Comparison of ENCODE assay signal across 8 cellular contexts in the genomic region with DNA sequence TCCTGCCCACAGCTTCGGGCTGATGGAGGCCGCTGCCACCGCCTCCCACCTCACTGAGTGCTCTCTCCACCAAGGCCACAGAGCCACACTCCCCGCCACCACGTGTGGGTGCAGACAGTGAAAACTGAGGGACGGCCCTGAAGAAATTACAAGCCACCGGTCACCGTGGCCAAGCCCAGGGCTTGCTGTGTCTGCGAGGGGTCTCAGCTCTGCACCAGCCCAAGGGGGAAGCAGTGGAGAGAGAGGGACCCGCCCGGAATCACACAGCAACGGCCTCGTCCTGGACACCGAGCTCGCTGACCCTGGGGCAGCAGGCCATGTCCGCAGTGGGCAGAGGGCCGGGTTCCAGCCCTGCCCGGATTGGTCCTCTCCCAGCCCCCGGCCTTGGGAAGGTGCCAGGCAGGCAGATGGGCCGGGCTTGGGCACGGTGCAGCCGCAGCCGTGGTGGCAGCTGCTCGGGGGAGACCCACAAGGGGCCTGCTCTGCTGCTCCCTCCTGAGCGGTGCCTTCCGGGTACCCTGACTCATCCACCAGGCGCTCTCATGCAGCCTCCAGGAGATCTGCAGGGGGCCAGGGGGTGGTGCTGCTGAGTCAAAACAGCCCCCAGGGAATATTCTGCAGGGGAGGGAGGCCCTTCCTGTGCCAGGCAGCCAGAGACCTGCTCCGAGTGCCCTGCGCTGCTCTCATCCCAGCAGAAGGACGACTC. TPM values are rescaled to one million over a fixed set of nuclear protein-coding genes. Genes with fewer than 3 reads are reported as not detected.
DNase-seq lines count a peak whose midpoint lies in the region; ATAC-seq and TF ChIP-seq lines count a peak whose summit lies in the region.

No MANE protein-coding gene starts in this region.

- WGBS in right cardiac atrium: 54% methylated on average over 30 of the region's 30 CpGs

- peaks cover 3% of the 10 kb centered on the region for H3K9me3 Mint-ChIP-seq in activated CD4-positive, alpha-beta memory T cell treated with anti-CD3 and anti-CD28 coated beads, Interleukin-2, amount 10 ng/mL, durations not matched to agents 7 days and 5 days
- no peaks in the 10 kb centered on the region for H3K9me3 Mint-ChIP-seq in type B pancreatic cell
- H3K9me3 Mint-ChIP-seq in T-helper 2 cell treated with Interferon-gamma antibody and Interleukin-4, amounts not matched to agents 5 μg/mL and 100 μg/mL, for 36 hours: no peaks in the 10 kb centered on the region

- H3K27ac ChIP-seq in right cardiac atrium (ENCODE audit: low read length): no peak overlapping the region

- CTCF ChIA-PET in activated CD4-positive, alpha-beta memory T cell treated with anti-CD3 and anti-CD28 coated beads, Interleukin-2, amount 10 ng/mL, durations not matched to agents 7 days and 5 days (lab: Charles Lee): no interaction called here

- peak; percentile 97 for DNase-seq in ACHN
- DNase-seq in MV-4-11 (lab: John Stamatoyannopoulos, UW): peak; percentile 31
- DNase-seq in activated CD4-positive, alpha-beta memory T cell treated with anti-CD3 and anti-CD28 coated beads, Interleukin-2, amount 10 ng/mL, durations not matched to agents 7 days and 5 days: peak; percentile 20
- DNase-seq in right cardiac atrium: peak in 2 of 3 donors; percentile 65 to 79
- no peak for DNase-seq in type B pancreatic cell (ENCODE audit: extremely low spot score, unreplicated experiment)
- DNase-seq in T-helper 2 cell treated with Interferon-gamma antibody and Interleukin-4, amounts not matched to agents 5 μg/mL and 100 μg/mL, for 36 hours (ENCODE audit: low spot score): no peak
- DNase-seq in globus pallidus (ENCODE audit: low spot score): no peak

- in situ Hi-C loops in ACHN (cut with HindIII; ENCODE audit: low pct_ligation_motif_present, low pct_unique_long_range_greater_than_20kb, low sequenced_read_pairs): no loop called here

- H3K4me1 ChIP-seq in right cardiac atrium (ENCODE audit: control insufficient read depth, insufficient read depth, low read length): peaks cover 3% of the 10 kb centered on the region

- TF ChIP-seq CTCF in GM12872 (IDR thresholded peaks at IDR 0.05; ENCODE audit: insufficient read depth, low read depth, low read length) (peak; percentile 56), type B pancreatic cell (conservative IDR thresholded peaks at IDR 0.05) (peak; percentile 39)

- peak; percentile 20 to 40 for ATAC-seq in right cardiac atrium

- no peaks in the 10 kb centered on the region for H3K27me3 ChIP-seq in right cardiac atrium (ENCODE audit: control insufficient read depth, insufficient read depth)

- H3K27ac Mint-ChIP-seq in activated CD4-positive, alpha-beta memory T cell treated with anti-CD3 and anti-CD28 coated beads, Interleukin-2, amount 10 ng/mL, durations not matched to agents 7 days and 5 days: no peak overlapping the region
- no peak overlapping the region for H3K27ac Mint-ChIP-seq in type B pancreatic cell
- no peak overlapping the region for H3K27ac Mint-ChIP-seq in T-helper 2 cell treated with Interferon-gamma antibody and Interleukin-4, amounts not matched to agents 5 μg/mL and 100 μg/mL, for 36 hours

- no peaks in the 10 kb centered on the region for H3K36me3 Mint-ChIP-seq in activated CD4-positive, alpha-beta memory T cell treated with anti-CD3 and anti-CD28 coated beads, Interleukin-2, amount 10 ng/mL, durations not matched to agents 7 days and 5 days (ENCODE audit: low read depth)
- H3K36me3 Mint-ChIP-seq in type B pancreatic cell: no peaks in the 10 kb centered on the region
- no peaks in the 10 kb centered on the region for H3K36me3 Mint-ChIP-seq in T-helper 2 cell treated with Interferon-gamma antibody and Interleukin-4, amounts not matched to agents 5 μg/mL and 100 μg/mL, for 36 hours (ENCODE audit: low read depth)

- H3K4me3 ChIP-seq in right cardiac atrium (ENCODE audit: low read length): no peak overlapping the region

- POLR2A ChIA-PET in activated CD4-positive, alpha-beta memory T cell treated with anti-CD3 and anti-CD28 coated beads, Interleukin-2, amount 10 ng/mL, durations not matched to agents 7 days and 5 days (lab: Charles Lee): no interaction called here

- H3K4me1 Mint-ChIP-seq in activated CD4-positive, alpha-beta memory T cell treated with anti-CD3 and anti-CD28 coated beads, Interleukin-2, amount 10 ng/mL, durations not matched to agents 7 days and 5 days: peaks cover 4% of the 10 kb centered on the region
- H3K4me1 Mint-ChIP-seq in type B pancreatic cell (ENCODE audit: unreplicated experiment): peaks cover 20% of the 10 kb centered on the region
- peaks cover 2% of the 10 kb centered on the region for H3K4me1 Mint-ChIP-seq in T-helper 2 cell treated with Interferon-gamma antibody and Interleukin-4, amounts not matched to agents 5 μg/mL and 100 μg/mL, for 36 hours (ENCODE audit: low read depth)

- H3K27me3 Mint-ChIP-seq in activated CD4-positive, alpha-beta memory T cell treated with anti-CD3 and anti-CD28 coated beads, Interleukin-2, amount 10 ng/mL, durations not matched to agents 7 days and 5 days: no peaks in the 10 kb centered on the region
- no peaks in the 10 kb centered on the region for H3K27me3 Mint-ChIP-seq in type B pancreatic cell
- H3K27me3 Mint-ChIP-seq in T-helper 2 cell treated with Interferon-gamma antibody and Interleukin-4, amounts not matched to agents 5 μg/mL and 100 μg/mL, for 36 hours (ENCODE audit: low read depth): no peaks in the 10 kb centered on the region

- intact Hi-C loops in right cardiac atrium (cut with DNase I): no loop called here

- H3K9me3 ChIP-seq in right cardiac atrium (ENCODE audit: control insufficient read depth, low read length): no peaks in the 10 kb centered on the region

- H3K4me3 Mint-ChIP-seq in activated CD4-positive, alpha-beta memory T cell treated with anti-CD3 and anti-CD28 coated beads, Interleukin-2, amount 10 ng/mL, durations not matched to agents 7 days and 5 days: no peak overlapping the region
- no peak overlapping the region for H3K4me3 Mint-ChIP-seq in type B pancreatic cell
- no peak overlapping the region for H3K4me3 Mint-ChIP-seq in T-helper 2 cell treated with Interferon-gamma antibody and Interleukin-4, amounts not matched to agents 5 μg/mL and 100 μg/mL, for 36 hours

RNA-seq across cellular contexts. Expression of gene CBFA2T3, which starts 52.0 kb away (rescaled TPM):
- not detected for total RNA-seq in activated CD4-positive, alpha-beta memory T cell treated with anti-CD3 and anti-CD28 coated beads, Interleukin-2, amount 10 ng/mL, durations not matched to agents 7 days and 5 days
- total RNA-seq in right cardiac atrium: 1 to 10 TPM; 5.6 to 8.5 (median 6.9) TPM
- 7.3 TPM for polyA plus RNA-seq in right cardiac atrium
- total RNA-seq in type B pancreatic cell (ENCODE audit: low replicate concordance): 8.9 and 9.4 TPM in 2 replicates

RNA-seq across cellular contexts. Expression of gene PABPN1L, which starts 58.5 kb away (rescaled TPM):
- not detected for total RNA-seq in activated CD4-positive, alpha-beta memory T cell treated with anti-CD3 and anti-CD28 coated beads, Interleukin-2, amount 10 ng/mL, durations not matched to agents 7 days and 5 days
- total RNA-seq in right cardiac atrium (not detected), type B pancreatic cell (ENCODE audit: low replicate concordance) (0.31 TPM in 1 of 2 replicates, not detected in the other)
- not detected for polyA plus RNA-seq in right cardiac atrium

Comparison
In these comparisons a context has a peak if more than half of its experiments do, and no peak if none do; other contexts are left out.
1. DNase-seq: peak in ACHN (single experiment), MV-4-11 (single experiment), activated CD4-positive, alpha-beta memory T cell treated with anti-CD3 and anti-CD28 coated beads, Interleukin-2, amount 10 ng/mL, durations not matched to agents 7 days and 5 days (single experiment) and right cardiac atrium (2 of 3); none in type B pancreatic cell (single experiment), T-helper 2 cell treated with Interferon-gamma antibody and Interleukin-4, amounts not matched to agents 5 μg/mL and 100 μg/mL, for 36 hours (single experiment) and globus pallidus (single experiment).